1 cellular context compared by ENCODE assay signal in genomic region chr22:47276219-47276843, GRCh38.
TF ChIP-seq lines count a peak whose summit lies in the region.

No MANE protein-coding gene starts in this region.

TF ChIP-seq in HEK293, 187 proteins besides CTCF, POLR2A, EP300 and RAD21 (continued from another document):
- TF ChIP-seq ZNF514 (tag by site-specific recombination; IDR thresholded peaks at IDR 0.05) (no peak), PATZ1 (tag by site-specific recombination; IDR thresholded peaks at IDR 0.05) (no peak), ZNF335 (tag by site-specific recombination; conservative IDR thresholded peaks at IDR 0.05) (peak; percentile 32), ZSCAN30 (tag by site-specific recombination; IDR thresholded peaks at IDR 0.05) (no peak), ZNF558 (tag by site-specific recombination; IDR thresholded peaks at IDR 0.05) (no peak), ZNF350 (tag by site-specific recombination; IDR thresholded peaks at IDR 0.05) (no peak)
